ENCODE assay signal across 11 cellular contexts in the genomic region with DNA sequence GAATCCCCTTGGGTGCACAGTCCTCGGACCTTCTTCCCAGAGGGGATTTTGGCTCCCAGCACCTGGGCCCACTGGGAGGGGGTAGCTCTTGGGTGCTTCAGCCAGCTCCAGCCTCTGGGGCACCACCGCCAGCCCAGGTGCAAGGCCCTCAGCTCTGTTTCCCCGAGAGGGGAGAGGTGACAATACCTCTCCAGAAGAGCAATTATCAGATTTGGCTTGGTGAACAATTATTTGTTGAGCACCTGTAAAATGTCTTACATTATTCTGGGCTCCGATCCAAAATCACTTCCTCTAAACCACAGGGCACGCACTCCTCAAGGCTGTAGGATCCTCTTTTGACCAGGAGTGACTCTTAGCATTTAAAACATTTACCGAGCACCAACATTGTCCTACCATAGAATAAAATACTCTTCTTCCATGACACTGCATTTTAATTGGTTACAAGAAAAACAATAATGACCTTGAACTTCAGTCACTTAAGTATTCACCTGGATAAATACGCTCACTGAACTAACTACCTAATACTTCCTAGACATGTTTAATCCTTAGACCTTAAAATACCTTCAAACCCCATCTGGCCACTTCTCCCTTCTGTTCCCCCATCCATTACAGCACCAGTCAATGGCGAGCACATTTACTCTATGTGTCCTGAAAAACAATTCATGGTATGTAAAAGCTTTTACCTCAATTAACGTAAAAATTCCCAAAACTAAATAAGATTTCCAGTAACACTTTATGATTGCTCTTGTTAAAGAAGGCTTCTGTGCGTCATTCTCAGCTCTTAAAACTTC. TPM values are rescaled to one million over a fixed set of nuclear protein-coding genes. Genes with fewer than 3 reads are reported as not detected.
A peak's percentile ranks its signal among the peaks of the same experiment; 100 is the strongest.
DNase-seq lines count a peak whose midpoint lies in the region; ATAC-seq, FAIRE-seq and TF ChIP-seq lines count a peak whose summit lies in the region.
"Had no signal": no experiment of that assay in that cellular context is flagged by ENCODE, and none has a peak within 500 bp of the region (broad histone marks: within the 10 kb centered on the region; RNA-seq: fewer than 3 reads in every experiment).

No MANE protein-coding gene starts in this region.

- no peak overlapping the region for H3K4me3 ChIP-seq in keratinocyte (ENCODE audit: control insufficient read depth in 2 of 3, extremely low read depth in 1 of 3, insufficient read depth in 2 of 3, low read depth in 1 of 3, low read length in 3 of 3)
- H3K4me3 ChIP-seq: BLaER1 had no signal

- H3K79me2 ChIP-seq in keratinocyte (ENCODE audit: control insufficient read depth, insufficient read depth, low read length) = no peaks in the 10 kb centered on the region

- peaks cover 7% of the 10 kb centered on the region for H3K4me1 ChIP-seq in keratinocyte (ENCODE audit: control insufficient read depth, extremely low read depth, insufficient read depth, low read length)

- peaks cover 1 to 7% of the 10 kb centered on the region in 2 experiments for H3K36me3 ChIP-seq in keratinocyte (ENCODE audit: control insufficient read depth in 2 of 2, extremely low read depth in 1 of 2, insufficient read depth in 2 of 2, low read length in 2 of 2)

- FAIRE-seq in keratinocyte (lab: Jason Lieb, UNC) = peak; percentile 52

- TF ChIP-seq CTCF in keratinocyte (optimal IDR thresholded peaks at IDR 0.05 in 1 of 3, IDR thresholded peaks at IDR 0.05 in 1 of 3, conservative IDR thresholded peaks at IDR 0.05 in 1 of 3; ENCODE audit: extremely low read depth in 1 of 3, insufficient read depth in 2 of 3, low read length in 3 of 3) (no peak), GM20000 (IDR thresholded peaks at IDR 0.05; ENCODE audit: extremely low read depth, missing control alignments) (no peak)

- DNase-seq in DMS79 (lab: John Stamatoyannopoulos, UW) = peak; percentile 81
- DNase-seq in NCI-H146 treated with DMSO at 0.1 percent for 48 hours (lab: John Stamatoyannopoulos, UW; ENCODE audit: unreplicated experiment) = peak; percentile 62
- DNase-seq in NOMO-1 treated with dmso at 0.1 percent for 144 hours (lab: John Stamatoyannopoulos, UW; ENCODE audit: unreplicated experiment) = peak; percentile 25
- no peak for DNase-seq in keratinocyte (ENCODE audit: low read depth, low spot score)
- DNase-seq in stimulated activated CD4-positive, alpha-beta T cell treated with anti-CD3 and anti-CD28 coated beads, Interleukin-15, amount 100 ng/mL, for 24 hours = no peak
- DNase-seq in HPDE6-E6E7 (ENCODE audit: extremely low spot score) = no peak
- no peak for DNase-seq in GM20000 (ENCODE audit: low spot score)
- DNase-seq: right cardiac atrium had no signal

- dilution Hi-C loops in keratinocyte (cut with MboI; ENCODE audit: extremely low pct_ligation_motif_present, low sequenced_read_pairs) = no loop called here

- H3K9ac ChIP-seq in keratinocyte (ENCODE audit: control insufficient read depth, extremely low read depth, insufficient read depth, low read length) = no peak overlapping the region
- H3K9ac ChIP-seq: BLaER1 had no signal

- no peak for ATAC-seq in HG03432 (IDR thresholded peaks at IDR 0.05; ENCODE audit: unreplicated experiment)
- ATAC-seq: right cardiac atrium, Right ventricle myocardium inferior had no signal

- H3K4me2 ChIP-seq in keratinocyte (ENCODE audit: control insufficient read depth, extremely low read depth, insufficient read depth, low read depth, low read length) = no peak overlapping the region
- H3K4me2 ChIP-seq: BLaER1 had no signal

- no peak overlapping the region for H3K27ac ChIP-seq in keratinocyte (ENCODE audit: control insufficient read depth, insufficient read depth, low read length)
- H3K27ac ChIP-seq: BLaER1 had no signal

- H3K9me3 ChIP-seq in keratinocyte (ENCODE audit: control insufficient read depth, low read depth, low read length) = no peaks in the 10 kb centered on the region
- H3K9me3 ChIP-seq: BLaER1 had no signal

- H3K9me1 ChIP-seq in keratinocyte (ENCODE audit: control insufficient read depth, extremely low read depth, insufficient read depth, low read length) = no peaks in the 10 kb centered on the region

- no peaks in the 10 kb centered on the region for H3K27me3 ChIP-seq in keratinocyte (ENCODE audit: control insufficient read depth, extremely low read depth, insufficient read depth, low read length)
- H3K27me3 ChIP-seq: BLaER1 had no signal

- H4K20me1 ChIP-seq in keratinocyte (ENCODE audit: control insufficient read depth, extremely low read depth, insufficient read depth, low read length) = no peaks in the 10 kb centered on the region
- H4K20me1 ChIP-seq: BLaER1 had no signal

- H2AFZ ChIP-seq in keratinocyte (ENCODE audit: control insufficient read depth, low read length) = no peak overlapping the region

RNA-seq across cellular contexts. Expression of a gene that starts 54.8 kb away (rescaled TPM):
- 8.8 to 13.8 TPM (median 11.6 TPM) in 3 replicates for polyA plus RNA-seq in keratinocyte
- polyA plus RNA-seq in keratinocyte (2011; ENCODE audit: low read depth) = 1.9 TPM
- 4.7 and 8.4 TPM in 2 replicates for polyA plus RNA-seq in keratinocyte (2011; cell fraction: cytosol; rRNA removed)
- polyA plus RNA-seq in keratinocyte (2011; cell fraction: nucleus; rRNA removed) = 14.4 and 17.8 TPM in 2 replicates
- 1.6 and 10.0 TPM in 2 replicates for polyA plus RNA-seq in keratinocyte (2012; ENCODE audit: low replicate concordance)
- 27.7 to 34.2 TPM (median 29.3 TPM) in 3 replicates for polyA minus RNA-seq in keratinocyte
- 14.8 TPM for polyA minus RNA-seq in keratinocyte (2011; cell fraction: cytosol; rRNA and poly(A)+ RNA removed)
- 23.8 and 49.2 TPM in 2 replicates for polyA minus RNA-seq in keratinocyte (2011; cell fraction: nucleus; rRNA and poly(A)+ RNA removed)

Comparison
In these comparisons a context has a peak if more than half of its experiments do, and no peak if none do; other contexts are left out.
1. DNase-seq: peak in DMS79 (single experiment), NCI-H146 treated with DMSO at 0.1 percent for 48 hours (single experiment) and NOMO-1 treated with dmso at 0.1 percent for 144 hours (single experiment); none in keratinocyte (single experiment), stimulated activated CD4-positive, alpha-beta T cell treated with anti-CD3 and anti-CD28 coated beads, Interleukin-15, amount 100 ng/mL, for 24 hours (single experiment), HPDE6-E6E7 (single experiment) and GM20000 (single experiment).